Comparison of ENCODE assay signal across 20 cellular contexts in genomic region chr6:157724138-157724537, GRCh38.
"Had no signal": no experiment of that assay in that cellular context is flagged by ENCODE, and none has a peak within 500 bp of the region (broad histone marks: within the 10 kb centered on the region; RNA-seq: fewer than 3 reads in every experiment).

No MANE protein-coding gene starts in this region.

- H3K4me3 ChIP-seq: ascending aorta, hepatocyte, sigmoid colon, spleen had no signal

- DNase-seq: activated CD4-positive, alpha-beta T cell treated with anti-CD3 and anti-CD28 coated beads for 1 hour; activated naive CD4-positive, alpha-beta T cell treated with Interleukin-2 at 50 U/mL for 16 hours; activated T-cell treated with anti-CD3 and anti-CD28 coated beads, Interleukin-2, amount 50 U/mL, for 1 hour; effector memory CD8-positive, alpha-beta T cell; foreskin fibroblast; left cardiac atrium; mesendoderm; naive thymus-derived CD8-positive, alpha-beta T cell; sigmoid colon; spleen; stimulated activated CD4-positive, alpha-beta T cell treated with anti-CD3 and anti-CD28 coated beads, Interleukin-4, amount 100 ng/mL, for 4 hours; stimulated activated naive B cell treated with anti-CD40 and anti-IgM and Interleukin-4, amounts not matched to agents 10 μg/mL and 1 μg/mL and 100 μg/mL, for 72 hours had no signal

- H3K9me3 ChIP-seq: neutrophil, sigmoid colon had no signal

- H3K27me3 ChIP-seq: ascending aorta, hepatocyte, neutrophil, sigmoid colon had no signal

- H3K9ac ChIP-seq: parathyroid adenoma had no signal

- H3K27ac Mint-ChIP-seq: activated T-helper 17 cell treated with anti-CD3 and anti-CD28 coated beads, Interleukin-2, amount 50 U/mL, for 72 hours; effector memory CD8-positive, alpha-beta T cell; stimulated activated naive B cell treated with anti-CD40 and anti-IgM and Interleukin-4, amounts not matched to agents 10 μg/mL and 1 μg/mL and 100 μg/mL, for 72 hours; T-helper 1 cell treated with Interleukin-12 subunit alpha and Interleukin-12 subunit beta and Interleukin-4 antibody, amounts not matched to agents 30 μg/mL and 1 μg/mL, for 36 hours had no signal

- ATAC-seq: activated T-helper 17 cell treated with anti-CD3 and anti-CD28 coated beads, Interleukin-2, amount 50 U/mL, for 72 hours; effector memory CD8-positive, alpha-beta T cell; left cardiac atrium; naive thymus-derived CD8-positive, alpha-beta T cell; stimulated activated naive B cell treated with anti-CD40 and anti-IgM and Interleukin-4, amounts not matched to agents 10 μg/mL and 1 μg/mL and 100 μg/mL, for 72 hours had no signal

- H3K4me3 Mint-ChIP-seq: activated T-helper 17 cell treated with anti-CD3 and anti-CD28 coated beads, Interleukin-2, amount 50 U/mL, for 72 hours; effector memory CD8-positive, alpha-beta T cell; naive thymus-derived CD8-positive, alpha-beta T cell; stimulated activated naive B cell treated with anti-CD40 and anti-IgM and Interleukin-4, amounts not matched to agents 10 μg/mL and 1 μg/mL and 100 μg/mL, for 72 hours; T-helper 1 cell treated with Interleukin-12 subunit alpha and Interleukin-12 subunit beta and Interleukin-4 antibody, amounts not matched to agents 30 μg/mL and 1 μg/mL, for 36 hours had no signal

- H3K79me2 ChIP-seq: hepatocyte, parathyroid adenoma had no signal

- H2AFZ ChIP-seq: hepatocyte, parathyroid adenoma had no signal

- H3K36me3 ChIP-seq: ascending aorta, neutrophil, sigmoid colon, spleen had no signal

- H3K4me1 ChIP-seq: parathyroid adenoma, spleen had no signal

- H3K27ac ChIP-seq: epithelial cell of prostate, hepatocyte, neutrophil, parathyroid adenoma, sigmoid colon, spleen, VCaP had no signal

- H3K4me2 ChIP-seq: hepatocyte had no signal

- H3K27me3 Mint-ChIP-seq: naive thymus-derived CD8-positive, alpha-beta T cell had no signal

- H3K4me1 Mint-ChIP-seq: stimulated activated naive B cell treated with anti-CD40 and anti-IgM and Interleukin-4, amounts not matched to agents 10 μg/mL and 1 μg/mL and 100 μg/mL, for 72 hours had no signal
